In genomic region chr22:36454916-36455570, GRCh38 we compare ENCODE assay signal across 8 cellular contexts. TPM values are rescaled to one million over a fixed set of nuclear protein-coding genes. Genes with fewer than 3 reads are reported as not detected.
DNase-seq lines count a peak whose midpoint lies in the region; ATAC-seq, FAIRE-seq and TF ChIP-seq lines count a peak whose summit lies in the region.

No MANE protein-coding gene starts in this region.

- no peak for TF ChIP-seq CTCF in HepG2 (CRISPR knock-in tag; IDR thresholded peaks at IDR 0.05)

- intact Hi-C loops in HepG2 (cut with micrococcal nuclease; ENCODE audit: unreplicated experiment), result no loop called here

- no peaks in the 10 kb centered on the region for H3K79me2 ChIP-seq in HepG2 (ENCODE audit: insufficient read depth, low read length)

- H3K27ac ChIP-seq in HepG2 (ENCODE audit: extremely low read length, insufficient read depth, low read length), result no peak overlapping the region

- H3K4me3 ChIP-seq in HepG2 (replicated peaks in 1 of 3; ENCODE audit: insufficient read depth in 1 of 3, low read depth in 2 of 3, low read length in 3 of 3), result peak overlapping the region in 1 of 3 experiments; percentile 1; a peak in 1 of 6 replicates

- CTCF ChIA-PET in HepG2 (lab: Yijun Ruan, JAX; ENCODE audit: low intra/inter-chr PET ratio, low total read pairs), result no interaction called here

- peaks cover 80% of the 10 kb centered on the region for H3K4me1 ChIP-seq in HepG2 (ENCODE audit: insufficient read depth, low read length)

- POLR2A ChIA-PET in HepG2 (lab: Yijun Ruan, JAX), result interaction anchor here (0.6 kb wide), 1 partner anchor 27 kb away, joined by 3 read pairs; no protein-coding TSS in a partner anchor

- no peak overlapping the region for H2AFZ ChIP-seq in HepG2 (ENCODE audit: low read length)

- peak overlapping the region; percentile 33; the same call in 1 of the 2 replicates for H3K4me2 ChIP-seq in HepG2 (ENCODE audit: low read depth, low read length)

- TF ChIP-seq POLR2A in HepG2 (IDR thresholded peaks at IDR 0.05; ENCODE audit: insufficient read depth in 1 of 2, low read depth in 2 of 2, low read length in 2 of 2) (no peak), H54 (IDR thresholded peaks at IDR 0.05; ENCODE audit: low read depth, low read length) (no peak)

- FAIRE-seq in HepG2 (lab: Jason Lieb, UNC), result no peak
- FAIRE-seq in H54 (lab: Jason Lieb, UNC), result no peak

- no peak for TF ChIP-seq EP300 in HepG2 (IDR thresholded peaks at IDR 0.05; ENCODE audit: low read depth in 2 of 2, low read length in 2 of 2)
- TF ChIP-seq EP300 in HepG2 (CRISPR knock-in tag; IDR thresholded peaks at IDR 0.05; ENCODE audit: borderline replicate concordance), result no peak

- no TSS peak for BruUV-seq in HepG2 (replicated peaks; lab: Mats Ljungman, UMichigan)

- TF ChIP-seq RAD21 in HepG2 (CRISPR knock-in tag; IDR thresholded peaks at IDR 0.05), result no peak

- 82% methylated on average over 44 of the region's 61 CpGs for WGBS in HepG2 (ENCODE audit: low lambda C conversion rate)

- DNase-seq in NCI-H524 (lab: John Stamatoyannopoulos, UW) (peak; percentile 79 to 91), dedifferentiated amniotic fluid mesenchymal stem cell (ENCODE audit: extremely low spot score) (peak; percentile 22), HepG2 (ENCODE audit: low spot score) (no peak), H54 (ENCODE audit: insufficient read length, low spot score) (no peak)
- peak; percentile 85 to 87 for DNase-seq in activated CD4-positive, alpha-beta T cell treated with anti-CD3 and anti-CD28 coated beads, Interleukin-2, amount 50 U/mL, for 24 hours (ENCODE audit: low read depth in 1 of 2, low spot score in 1 of 2)
- peak; percentile 93 for DNase-seq in stimulated activated CD4-positive, alpha-beta T cell treated with anti-CD3 and anti-CD28 coated beads, Interleukin-2, amount 100 ng/mL, for 4 hours (ENCODE audit: low read depth)

- ATAC-seq in GM18511 (IDR thresholded peaks at IDR 0.05; ENCODE audit: unreplicated experiment), result peak; percentile 49
- ATAC-seq in HG03103 (IDR thresholded peaks at IDR 0.05; ENCODE audit: low read depth, unreplicated experiment), result peak; percentile 53
- no peak for ATAC-seq in HepG2

- H3K9ac ChIP-seq in HepG2 (ENCODE audit: insufficient read depth, low read depth, low read length), result no peak overlapping the region

- in situ Hi-C loops in HepG2 (cut with HindIII; ENCODE audit: extremely low pct_ligation_motif_present, low pct_unique_long_range_greater_than_20kb), result no loop called here

- no peaks in the 10 kb centered on the region for H3K36me3 ChIP-seq in HepG2 (replicated peaks in 1 of 2; ENCODE audit: control insufficient read depth in 1 of 2, insufficient read depth in 2 of 2, low read length in 2 of 2)

- H4K20me1 ChIP-seq in HepG2 (ENCODE audit: insufficient read depth, low read length), result no peaks in the 10 kb centered on the region

- no peaks in the 10 kb centered on the region; a peak in 1 of 5 replicates for H3K27me3 ChIP-seq in HepG2 (ENCODE audit: control insufficient read depth in 1 of 2, insufficient read depth in 2 of 2, low read length in 2 of 2)

- no peaks in the 10 kb centered on the region for H3K9me3 ChIP-seq in HepG2 (ENCODE audit: low read length)

TF ChIP-seq in HepG2, 621 proteins besides CTCF, POLR2A, EP300 and RAD21:
- TF ChIP-seq ZNF33A (CRISPR knock-in tag; IDR thresholded peaks at IDR 0.05; ENCODE audit: borderline replicate concordance) (no peak), RFX1 (IDR thresholded peaks at IDR 0.05) (no peak), LRRFIP1 (CRISPR knock-in tag; conservative IDR thresholded peaks at IDR 0.05) (no peak), ZNF768 (CRISPR knock-in tag; IDR thresholded peaks at IDR 0.05) (peak; percentile 80)
- TF ChIP-seq, protein P1, sequence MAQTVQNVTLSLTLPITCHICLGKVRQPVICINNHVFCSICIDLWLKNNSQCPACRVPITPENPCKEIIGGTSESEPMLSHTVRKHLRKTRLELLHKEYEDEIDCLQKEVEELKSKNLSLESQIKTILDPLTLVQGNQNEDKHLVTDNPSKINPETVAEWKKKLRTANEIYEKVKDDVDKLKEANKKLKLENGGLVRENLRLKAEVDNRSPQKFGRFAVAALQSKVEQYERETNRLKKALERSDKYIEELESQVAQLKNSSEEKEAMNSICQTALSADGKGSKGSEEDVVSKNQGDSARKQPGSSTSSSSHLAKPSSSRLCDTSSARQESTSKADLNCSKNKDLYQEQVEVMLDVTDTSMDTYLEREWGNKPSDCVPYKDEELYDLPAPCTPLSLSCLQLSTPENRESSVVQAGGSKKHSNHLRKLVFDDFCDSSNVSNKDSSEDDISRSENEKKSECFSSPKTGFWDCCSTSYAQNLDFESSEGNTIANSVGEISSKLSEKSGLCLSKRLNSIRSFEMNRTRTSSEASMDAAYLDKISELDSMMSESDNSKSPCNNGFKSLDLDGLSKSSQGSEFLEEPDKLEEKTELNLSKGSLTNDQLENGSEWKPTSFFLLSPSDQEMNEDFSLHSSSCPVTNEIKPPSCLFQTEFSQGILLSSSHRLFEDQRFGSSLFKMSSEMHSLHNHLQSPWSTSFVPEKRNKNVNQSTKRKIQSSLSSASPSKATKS (CRISPR knock-in tag; IDR thresholded peaks at IDR 0.05), result no peak

RNA-seq across cellular contexts. Expression of gene TXN2, which starts 26.4 kb away (rescaled TPM):
- 41.4 and 61.4 TPM in 2 replicates for total RNA-seq in HepG2 (2016; rRNA removed; fragmentation: Illumina TruSeq; extraction: Trizol)
- total RNA-seq in HepG2 (2016; cell fraction: cytosol; rRNA removed; fragmentation: Illumina TruSeq; extraction: Trizol; ENCODE audit: low read depth), result 25.1 and 26.3 TPM in 2 replicates
- total RNA-seq in HepG2 (2016; cell fraction: insoluble cytoplasmic fraction; rRNA removed; fragmentation: Illumina TruSeq; extraction: Trizol), result 43.5 and 58.4 TPM in 2 replicates
- total RNA-seq in HepG2 (2016; cell fraction: membrane; rRNA removed; fragmentation: Illumina TruSeq; extraction: Trizol), result 41.6 and 41.7 TPM in 2 replicates
- total RNA-seq in HepG2 (2016; cell fraction: nucleus; rRNA removed; fragmentation: Illumina TruSeq; extraction: Trizol), result 22.3 and 24.9 TPM in 2 replicates
- 109 and 110 TPM in 2 replicates for polyA plus RNA-seq in HepG2 (2011; rRNA removed)
- polyA plus RNA-seq in HepG2 (2011; cell fraction: cytosol; rRNA removed), result 154 and 163 TPM in 2 replicates
- 73.0 and 74.6 TPM in 2 replicates for polyA plus RNA-seq in HepG2 (2011; cell fraction: nucleus; rRNA removed)
- polyA plus RNA-seq in HepG2 (2012), result 58.3 and 59.9 TPM in 2 replicates
- 60.8 and 72.4 TPM in 2 replicates for polyA plus RNA-seq in HepG2 (2016; cell fraction: cytosol; fragmentation: Illumina TruSeq; extraction: Trizol; ENCODE audit: low read depth)
- polyA plus RNA-seq in HepG2 (2016; cell fraction: insoluble cytoplasmic fraction; fragmentation: Illumina TruSeq; extraction: Trizol; ENCODE audit: low read depth), result 152 and 166 TPM in 2 replicates
- polyA plus RNA-seq in HepG2 (2016; cell fraction: membrane; fragmentation: Illumina TruSeq; extraction: Trizol; ENCODE audit: low read depth), result 76.6 and 79.8 TPM in 2 replicates
- polyA plus RNA-seq in HepG2 (2016; cell fraction: nucleus; fragmentation: Illumina TruSeq; extraction: Trizol; ENCODE audit: insufficient read depth, low read depth), result 71.7 and 73.1 TPM in 2 replicates
- polyA minus RNA-seq in HepG2 (2011; rRNA and poly(A)+ RNA removed; ENCODE audit: low replicate concordance), result 73.8 and 91.5 TPM in 2 replicates
- polyA minus RNA-seq in HepG2 (2011; cell fraction: cytosol; rRNA and poly(A)+ RNA removed), result 34.7 and 35.7 TPM in 2 replicates
- polyA minus RNA-seq in HepG2 (2011; cell fraction: nucleus; rRNA and poly(A)+ RNA removed), result 19.7 and 25.7 TPM in 2 replicates

RNA-seq across cellular contexts. Expression of gene FOXRED2, which starts 51.8 kb away (rescaled TPM):
- 20.8 and 28.1 TPM in 2 replicates for total RNA-seq in HepG2 (2016; rRNA removed; fragmentation: Illumina TruSeq; extraction: Trizol)
- total RNA-seq in HepG2 (2016; cell fraction: cytosol; rRNA removed; fragmentation: Illumina TruSeq; extraction: Trizol; ENCODE audit: low read depth), result 7.3 and 8.2 TPM in 2 replicates
- 20.3 and 27.3 TPM in 2 replicates for total RNA-seq in HepG2 (2016; cell fraction: insoluble cytoplasmic fraction; rRNA removed; fragmentation: Illumina TruSeq; extraction: Trizol)
- 21.0 and 23.1 TPM in 2 replicates for total RNA-seq in HepG2 (2016; cell fraction: membrane; rRNA removed; fragmentation: Illumina TruSeq; extraction: Trizol)
- total RNA-seq in HepG2 (2016; cell fraction: nucleus; rRNA removed; fragmentation: Illumina TruSeq; extraction: Trizol), result 36.0 and 41.8 TPM in 2 replicates
- polyA plus RNA-seq in HepG2 (2011; rRNA removed), result 8.6 and 9.3 TPM in 2 replicates
- 6.1 and 7.7 TPM in 2 replicates for polyA plus RNA-seq in HepG2 (2011; cell fraction: cytosol; rRNA removed)
- 13.7 and 15.2 TPM in 2 replicates for polyA plus RNA-seq in HepG2 (2011; cell fraction: nucleus; rRNA removed)
- polyA plus RNA-seq in HepG2 (2012), result 14.0 and 17.1 TPM in 2 replicates
- 4.4 and 4.5 TPM in 2 replicates for polyA plus RNA-seq in HepG2 (2016; cell fraction: cytosol; fragmentation: Illumina TruSeq; extraction: Trizol; ENCODE audit: low read depth)
- 24.5 and 29.9 TPM in 2 replicates for polyA plus RNA-seq in HepG2 (2016; cell fraction: insoluble cytoplasmic fraction; fragmentation: Illumina TruSeq; extraction: Trizol; ENCODE audit: low read depth)
- 14.7 and 14.9 TPM in 2 replicates for polyA plus RNA-seq in HepG2 (2016; cell fraction: membrane; fragmentation: Illumina TruSeq; extraction: Trizol; ENCODE audit: low read depth)
- 46.8 and 52.4 TPM in 2 replicates for polyA plus RNA-seq in HepG2 (2016; cell fraction: nucleus; fragmentation: Illumina TruSeq; extraction: Trizol; ENCODE audit: insufficient read depth, low read depth)
- 15.6 and 23.7 TPM in 2 replicates for polyA minus RNA-seq in HepG2 (2011; rRNA and poly(A)+ RNA removed; ENCODE audit: low replicate concordance)
- polyA minus RNA-seq in HepG2 (2011; cell fraction: cytosol; rRNA and poly(A)+ RNA removed), result 11.4 and 13.1 TPM in 2 replicates
- 8.6 and 10.9 TPM in 2 replicates for polyA minus RNA-seq in HepG2 (2011; cell fraction: nucleus; rRNA and poly(A)+ RNA removed)

Comparison
In these comparisons a context has a peak if more than half of its experiments do, and no peak if none do; other contexts are left out.
1. DNase-seq: peak in NCI-H524 (2 of 2), activated CD4-positive, alpha-beta T cell treated with anti-CD3 and anti-CD28 coated beads, Interleukin-2, amount 50 U/mL, for 24 hours (2 of 2), dedifferentiated amniotic fluid mesenchymal stem cell (single experiment) and stimulated activated CD4-positive, alpha-beta T cell treated with anti-CD3 and anti-CD28 coated beads, Interleukin-2, amount 100 ng/mL, for 4 hours (single experiment); none in HepG2 (single experiment) and H54 (single experiment).